ENCODE assay signal across 17 cellular contexts in the genomic region with DNA sequence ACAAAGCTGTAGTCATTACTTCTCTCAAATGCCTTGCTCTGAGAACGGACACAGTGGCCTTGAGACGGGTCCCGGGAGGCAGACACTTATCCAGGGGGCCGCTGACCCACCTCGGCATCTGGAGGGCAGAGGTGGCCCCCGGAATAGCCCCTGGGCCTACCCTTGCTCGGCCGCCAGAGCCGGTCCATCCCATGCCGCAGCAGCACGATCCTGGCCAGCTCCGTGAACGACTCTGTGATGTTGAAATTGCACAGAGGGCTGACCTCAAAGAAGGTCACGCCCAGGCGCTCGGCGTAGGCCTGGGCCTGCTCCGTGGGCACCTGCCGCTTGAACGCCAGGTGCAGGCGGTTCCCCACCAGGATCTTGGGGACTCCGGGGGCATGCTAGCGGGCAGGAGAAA.
"Had no signal": no experiment of that assay in that cellular context is flagged by ENCODE, and none has a peak within 500 bp of the region (broad histone marks: within the 10 kb centered on the region; RNA-seq: fewer than 3 reads in every experiment).

No MANE protein-coding gene starts in this region.

- ATAC-seq: K562 had no signal

- DNase-seq: Kasumi-1, MM.1S, NCI-H1092 treated with DMSO at 0.1 percent for 48 hours, NCI-H1436, NCI-H187, NCI-H2029 treated with DMSO at 0.1 percent for 48 hours, NCI-H2171 treated with DMSO at 0.1 percent for 48 hours, NCI-H524, NCI-H69, NCI-H774, RPMI8226, SHP77, SK-N-SH, SW 1271 had no signal

- H3K9me3 Mint-ChIP-seq: IgD-negative memory B cell had no signal

- H3K27ac Mint-ChIP-seq: IgD-negative memory B cell had no signal

- H3K4me3 Mint-ChIP-seq: IgD-negative memory B cell had no signal

- H3K9me3 ChIP-seq: SK-N-SH had no signal

- H3K27me3 Mint-ChIP-seq: IgD-negative memory B cell had no signal

- H3K27ac ChIP-seq: KMS-11 had no signal

- H3K4me3 ChIP-seq: K562 had no signal
